ENCODE assay signal across 9 cellular contexts in the genomic region with DNA sequence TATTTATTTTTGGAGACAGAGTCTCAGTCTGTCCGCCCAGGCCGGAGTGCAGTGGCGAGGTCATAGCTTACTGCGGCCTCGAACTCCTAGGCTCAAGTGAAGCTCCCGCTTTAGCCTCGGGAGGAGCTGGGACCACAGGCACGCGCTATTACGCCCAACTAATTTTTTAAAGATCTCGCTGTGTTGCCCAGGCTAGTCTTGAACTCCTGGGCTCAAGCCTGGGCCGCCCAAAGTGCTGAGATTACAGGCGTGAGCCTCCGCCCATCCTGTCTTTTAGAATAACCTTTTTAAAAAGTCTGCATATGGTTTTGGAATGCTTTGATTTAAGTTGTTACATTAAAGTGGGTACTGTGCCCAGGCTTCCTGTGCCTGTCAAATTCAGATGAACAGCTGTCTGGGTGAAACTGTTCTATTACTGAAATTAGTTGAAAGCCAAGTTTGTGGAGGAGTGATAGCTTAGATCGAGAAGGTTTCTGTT. TPM values are rescaled to one million over a fixed set of nuclear protein-coding genes. Genes with fewer than 3 reads are reported as not detected.
A peak's percentile ranks its signal among the peaks of the same experiment; 100 is the strongest.
DNase-seq lines count a peak whose midpoint lies in the region; ATAC-seq, FAIRE-seq and TF ChIP-seq lines count a peak whose summit lies in the region.
"Had no signal": no experiment of that assay in that cellular context is flagged by ENCODE, and none has a peak within 500 bp of the region (broad histone marks: within the 10 kb centered on the region; RNA-seq: fewer than 3 reads in every experiment).

No MANE protein-coding gene starts in this region.

- POLR2A ChIA-PET in activated CD4-positive, alpha-beta T cell treated with anti-CD3 and anti-CD28 coated beads, Interleukin-2, amount 10 ng/mL, durations not matched to agents 7 days and 5 days (lab: Charles Lee), result no interaction called here

- H3K27ac Mint-ChIP-seq in activated CD4-positive, alpha-beta T cell treated with anti-CD3 and anti-CD28 coated beads, Interleukin-2, amount 10 ng/mL, durations not matched to agents 7 days and 5 days, result peak overlapping the region; percentile 100

- H3K4me1 Mint-ChIP-seq in activated CD4-positive, alpha-beta T cell treated with anti-CD3 and anti-CD28 coated beads, Interleukin-2, amount 10 ng/mL, durations not matched to agents 7 days and 5 days, result peaks cover 51% of the 10 kb centered on the region

- H3K4me3 ChIP-seq in esophagus squamous epithelium, result peak overlapping the region; percentile 62 to 96 (median 80)
- H3K4me3 ChIP-seq in pancreas, result peak overlapping the region; percentile 47 to 78 (median 56)

- H3K9me3 Mint-ChIP-seq in activated CD4-positive, alpha-beta T cell treated with anti-CD3 and anti-CD28 coated beads, Interleukin-2, amount 10 ng/mL, durations not matched to agents 7 days and 5 days, result no peaks in the 10 kb centered on the region

- no peak for FAIRE-seq in pancreas (lab: Jason Lieb, UNC)
- FAIRE-seq: A204.1 had no signal

- TF ChIP-seq CTCF in esophagus squamous epithelium (IDR thresholded peaks at IDR 0.05), result no peak
- no peak for TF ChIP-seq CTCF in pancreas (IDR thresholded peaks at IDR 0.05)
- TF ChIP-seq CTCF in GM20000 (IDR thresholded peaks at IDR 0.05; ENCODE audit: extremely low read depth, missing control alignments), result no peak

- ATAC-seq in HG03135 (IDR thresholded peaks at IDR 0.05; ENCODE audit: unreplicated experiment) (peak; percentile 27), pancreas (peak in 3 of 4 donors; percentile 6 to 28 (median 10))

- H3K36me3 ChIP-seq in esophagus squamous epithelium (peaks cover 0 to 10% (median 0%) of the 10 kb centered on the region in 3 donors), pancreas (no peaks in the 10 kb centered on the region)

- H3K9me3 ChIP-seq in esophagus squamous epithelium, result no peaks in the 10 kb centered on the region
- no peaks in the 10 kb centered on the region for H3K9me3 ChIP-seq in pancreas

- CTCF ChIA-PET in activated CD4-positive, alpha-beta T cell treated with anti-CD3 and anti-CD28 coated beads, Interleukin-2, amount 10 ng/mL, durations not matched to agents 7 days and 5 days (lab: Charles Lee), result interaction anchor here (1.3 kb wide), 1 partner anchor 17 kb away, joined by 3 read pairs; no protein-coding TSS in a partner anchor

- 10 to 12% methylated on average over 15 of the region's 15 CpGs for WGBS in esophagus squamous epithelium, 2 donors
- 4% methylated on average over 15 of the region's 15 CpGs for WGBS in pancreas, 2 donors

- DNase-seq in DMS 273 (lab: John Stamatoyannopoulos, UW; ENCODE audit: unreplicated experiment), result peak; percentile 48
- no peak for DNase-seq in DMS 273 treated with DMSO at 0.1 percent for 48 hours (lab: John Stamatoyannopoulos, UW)
- peak; percentile 33 for DNase-seq in activated CD4-positive, alpha-beta T cell treated with anti-CD3 and anti-CD28 coated beads, Interleukin-2, amount 10 ng/mL, durations not matched to agents 7 days and 5 days
- no peak for DNase-seq in esophagus squamous epithelium (lab: John Stamatoyannopoulos, UW)
- no peak for DNase-seq in pancreas
- DNase-seq in T-helper 9 cell, result no peak
- DNase-seq in GM20000 (ENCODE audit: low spot score), result no peak

- H3K27ac ChIP-seq in esophagus squamous epithelium (peak overlapping the region; percentile 93 to 99 (median 95)), pancreas (peak overlapping the region in 2 of 4 donors; percentile 94 to 97)

- peaks cover 6 to 56% (median 24%) of the 10 kb centered on the region in 3 donors for H3K4me1 ChIP-seq in esophagus squamous epithelium
- H3K4me1 ChIP-seq in pancreas, result peaks cover 0 to 39% (median 28%) of the 10 kb centered on the region in 3 donors

- H3K27me3 Mint-ChIP-seq in activated CD4-positive, alpha-beta T cell treated with anti-CD3 and anti-CD28 coated beads, Interleukin-2, amount 10 ng/mL, durations not matched to agents 7 days and 5 days, result no peaks in the 10 kb centered on the region

- H3K27me3 ChIP-seq in esophagus squamous epithelium (no peaks in the 10 kb centered on the region), pancreas (no peaks in the 10 kb centered on the region)

- peak overlapping the region; percentile 97 for H3K4me3 Mint-ChIP-seq in activated CD4-positive, alpha-beta T cell treated with anti-CD3 and anti-CD28 coated beads, Interleukin-2, amount 10 ng/mL, durations not matched to agents 7 days and 5 days

- intact Hi-C loops in esophagus squamous epithelium (cut with DNase I) (no loop called here), pancreas (cut with DNase I) (no loop called here)

- no peak for TF ChIP-seq POLR2A in esophagus squamous epithelium (IDR thresholded peaks at IDR 0.05)

- H3K36me3 Mint-ChIP-seq in activated CD4-positive, alpha-beta T cell treated with anti-CD3 and anti-CD28 coated beads, Interleukin-2, amount 10 ng/mL, durations not matched to agents 7 days and 5 days (ENCODE audit: low read depth), result peaks cover 29% of the 10 kb centered on the region

RNA-seq across cellular contexts. Expression of a gene that starts 0.9 kb away (rescaled TPM):
- 10 to 100 TPM; 21.1 to 22.8 TPM for total RNA-seq in activated CD4-positive, alpha-beta T cell treated with anti-CD3 and anti-CD28 coated beads, Interleukin-2, amount 10 ng/mL, durations not matched to agents 7 days and 5 days
- 10 to 100 TPM; 25.5 to 49.4 (median 35.1) TPM for total RNA-seq in esophagus squamous epithelium
- total RNA-seq in pancreas, result 10 to 100 TPM; 18.3 to 25.5 (median 23.5) TPM
- 10 to 100 TPM; 10.3 to 18.1 TPM for polyA plus RNA-seq in pancreas

RNA-seq across cellular contexts. Expression of a gene that starts 5.8 kb away (rescaled TPM):
- total RNA-seq in activated CD4-positive, alpha-beta T cell treated with anti-CD3 and anti-CD28 coated beads, Interleukin-2, amount 10 ng/mL, durations not matched to agents 7 days and 5 days, result not detected
- total RNA-seq in esophagus squamous epithelium (not detected), pancreas (not detected)
- not detected for polyA plus RNA-seq in pancreas

Comparison
In these comparisons a context has a peak if more than half of its experiments do, and no peak if none do; other contexts are left out.
1. DNase-seq: peak in DMS 273 (single experiment) and activated CD4-positive, alpha-beta T cell treated with anti-CD3 and anti-CD28 coated beads, Interleukin-2, amount 10 ng/mL, durations not matched to agents 7 days and 5 days (single experiment); none in DMS 273 treated with DMSO at 0.1 percent for 48 hours (single experiment), esophagus squamous epithelium (single experiment), pancreas (0 of 6), T-helper 9 cell (single experiment) and GM20000 (single experiment).